In the genomic region with DNA sequence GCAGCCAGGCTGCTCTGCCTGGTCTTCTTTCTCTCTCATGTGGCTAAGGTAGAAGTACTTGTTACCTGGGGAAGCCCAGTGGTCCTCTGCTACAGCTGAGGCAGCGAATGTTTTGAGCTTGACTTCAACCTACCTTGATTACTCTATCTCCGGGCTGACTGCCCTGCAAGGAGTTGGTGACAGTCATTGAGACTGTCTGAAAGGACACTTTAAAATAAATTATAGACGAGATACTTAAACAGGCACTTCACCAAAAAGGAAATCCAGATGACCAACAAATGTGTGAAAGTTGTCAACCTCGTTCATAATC, we compare ENCODE assay signal across 8 cellular contexts. TPM values are rescaled to one million over a fixed set of nuclear protein-coding genes. Genes with fewer than 3 reads are reported as not detected.
A peak's percentile ranks its signal among the peaks of the same experiment; 100 is the strongest.
DNase-seq lines count a peak whose midpoint lies in the region; ATAC-seq, FAIRE-seq and TF ChIP-seq lines count a peak whose summit lies in the region.

No MANE protein-coding gene starts in this region.

- H3K4me3 ChIP-seq in left ventricle myocardium inferior (peak overlapping the region; percentile 85), left lung (peak overlapping the region; percentile 80 to 84), upper lobe of right lung (peak overlapping the region; percentile 97)

- no peak for FAIRE-seq in frontal cortex (lab: Jason Lieb, UNC)

- ATAC-seq in left ventricle myocardium superior (no peak), left lung (no peak), upper lobe of right lung (no peak)

- H3K4me1 ChIP-seq in left ventricle myocardium inferior, result peaks cover 14% of the 10 kb centered on the region
- H3K4me1 ChIP-seq in left lung, result peaks cover 0 to 16% of the 10 kb centered on the region in 2 donors
- H3K4me1 ChIP-seq in upper lobe of right lung, result peaks cover 3% of the 10 kb centered on the region

- peaks cover 25% of the 10 kb centered on the region for H3K4me1 Mint-ChIP-seq in activated CD4-positive, alpha-beta memory T cell treated with anti-CD3 and anti-CD28 coated beads, Interleukin-2, amount 10 ng/mL, durations not matched to agents 7 days and 5 days

- DNase-seq in left ventricle myocardium inferior (no peak), left ventricle myocardium superior (no peak), left lung (no peak), upper lobe of right lung (no peak), frontal cortex (ENCODE audit: low spot score in 2 of 2) (no peak), NCI-H2227 treated with DMSO at 0.1 percent for 48 hours (lab: John Stamatoyannopoulos, UW) (no peak)
- no peak for DNase-seq in activated CD4-positive, alpha-beta memory T cell treated with anti-CD3 and anti-CD28 coated beads, Interleukin-2, amount 10 ng/mL, durations not matched to agents 7 days and 5 days
- no peak for DNase-seq in activated CD4-positive, alpha-beta T cell treated with anti-CD3 and anti-CD28 coated beads, Interleukin-2, amount 50 U/mL, for 48 hours

- H3K36me3 Mint-ChIP-seq in activated CD4-positive, alpha-beta memory T cell treated with anti-CD3 and anti-CD28 coated beads, Interleukin-2, amount 10 ng/mL, durations not matched to agents 7 days and 5 days (ENCODE audit: low read depth), result peaks cover 31% of the 10 kb centered on the region

- intact Hi-C loops in left ventricle myocardium inferior (cut with micrococcal nuclease) (no loop called here), left ventricle myocardium superior (cut with micrococcal nuclease) (no loop called here), left lung (cut with DNase I) (no loop called here), upper lobe of right lung (cut with DNase I) (no loop called here)

- H3K9me3 ChIP-seq in left ventricle myocardium inferior (replicated peaks) (no peaks in the 10 kb centered on the region), left lung (no peaks in the 10 kb centered on the region), upper lobe of right lung (no peaks in the 10 kb centered on the region)

- POLR2A ChIA-PET in activated CD4-positive, alpha-beta memory T cell treated with anti-CD3 and anti-CD28 coated beads, Interleukin-2, amount 10 ng/mL, durations not matched to agents 7 days and 5 days (lab: Charles Lee), result interaction anchor here (1.5 kb wide), 1 partner anchor 9 kb away, joined by 4 read pairs; no protein-coding TSS in a partner anchor

- peaks cover 6% of the 10 kb centered on the region for H3K27me3 ChIP-seq in left ventricle myocardium inferior (ENCODE audit: low read depth)
- H3K27me3 ChIP-seq in left lung, result no peaks in the 10 kb centered on the region
- H3K27me3 ChIP-seq in upper lobe of right lung, result no peaks in the 10 kb centered on the region

- TF ChIP-seq CTCF in left ventricle myocardium inferior (IDR thresholded peaks at IDR 0.05; ENCODE audit: borderline replicate concordance) (no peak), left lung (IDR thresholded peaks at IDR 0.05) (no peak), upper lobe of right lung (IDR thresholded peaks at IDR 0.05) (no peak)

- H3K36me3 ChIP-seq in left ventricle myocardium inferior (no peaks in the 10 kb centered on the region), left lung (no peaks in the 10 kb centered on the region), upper lobe of right lung (no peaks in the 10 kb centered on the region)

- CTCF ChIA-PET in activated CD4-positive, alpha-beta memory T cell treated with anti-CD3 and anti-CD28 coated beads, Interleukin-2, amount 10 ng/mL, durations not matched to agents 7 days and 5 days (lab: Charles Lee), result interaction anchor here (1.0 kb wide), 1 partner anchor 104 kb away, joined by 3 read pairs; no protein-coding TSS in a partner anchor

- H3K4me3 Mint-ChIP-seq in activated CD4-positive, alpha-beta memory T cell treated with anti-CD3 and anti-CD28 coated beads, Interleukin-2, amount 10 ng/mL, durations not matched to agents 7 days and 5 days, result peak overlapping the region; percentile 98

- H3K27ac ChIP-seq in left ventricle myocardium inferior (replicated peaks) (no peak overlapping the region), left lung (no peak overlapping the region), upper lobe of right lung (no peak overlapping the region)

- peaks cover 20% of the 10 kb centered on the region for H3K27me3 Mint-ChIP-seq in activated CD4-positive, alpha-beta memory T cell treated with anti-CD3 and anti-CD28 coated beads, Interleukin-2, amount 10 ng/mL, durations not matched to agents 7 days and 5 days

- peak overlapping the region; percentile 54 for H3K27ac Mint-ChIP-seq in activated CD4-positive, alpha-beta memory T cell treated with anti-CD3 and anti-CD28 coated beads, Interleukin-2, amount 10 ng/mL, durations not matched to agents 7 days and 5 days

- no peaks in the 10 kb centered on the region for H3K9me3 Mint-ChIP-seq in activated CD4-positive, alpha-beta memory T cell treated with anti-CD3 and anti-CD28 coated beads, Interleukin-2, amount 10 ng/mL, durations not matched to agents 7 days and 5 days

RNA-seq across cellular contexts. Expression of a gene that starts 0.5 kb away (rescaled TPM):
- total RNA-seq in left ventricle myocardium inferior (0.96 TPM), left ventricle myocardium superior (0.87 TPM), left lung (10 to 100 TPM in 1 of 2 donors, 1 to 10 TPM in 1; 7.0 to 21.5 TPM), upper lobe of right lung (6.8 TPM), frontal cortex (11.4 TPM)
- 100 to 1,000 TPM in 1 of 2 experiments, 10 to 100 TPM in 1; 92.8 to 100 TPM for total RNA-seq in activated CD4-positive, alpha-beta memory T cell treated with anti-CD3 and anti-CD28 coated beads, Interleukin-2, amount 10 ng/mL, durations not matched to agents 7 days and 5 days
